ENCODE assay signal across 8 cellular contexts in genomic region chr5:128083033-128083810, GRCh38. TPM values are rescaled to one million over a fixed set of nuclear protein-coding genes. Genes with fewer than 3 reads are reported as not detected.
DNase-seq lines count a peak whose midpoint lies in the region; TF ChIP-seq lines count a peak whose summit lies in the region.

SLC12A2 (plus strand) TSS chr5:128083766; CDS start chr5:128083955, 189 bp downstream.

- peak within 1 kb of the TSS; percentile 63 for H3K9ac ChIP-seq in Loucy (ENCODE audit: low read depth, low read length, poor library complexity, severe bottlenecking)

- H3K27me3 ChIP-seq in H7 (ENCODE audit: control insufficient read depth, insufficient read depth, low read length) (peaks cover 27% of the 10 kb centered on the region), Loucy (ENCODE audit: insufficient read depth, low read length, poor library complexity, severe bottlenecking) (no peaks in the 10 kb centered on the region)

- peaks cover 60% of the 10 kb centered on the region for H3K4me1 Mint-ChIP-seq in nephron progenitor cell
- peaks cover 62% of the 10 kb centered on the region for H3K4me1 Mint-ChIP-seq in stimulated activated naive CD8-positive, alpha-beta T cell treated with anti-CD3 and anti-CD28 coated beads, Interleukin-15, Interleukin-2, amounts not matched to agents 100 ng/mL and 50 ng/mL, for 24 hours (ENCODE audit: low read depth)

- DNase-seq in ELR (ENCODE audit: low read depth) (peak; percentile 97), H7 (peak; percentile 88), SHP77 treated with DMSO at 0.1 percent for 48 hours (lab: John Stamatoyannopoulos, UW) (peak; percentile 62), fibroblast of the conjunctiva (ENCODE audit: low read depth) (peak; percentile 93), nephron progenitor cell (peak; percentile 86)
- DNase-seq in activated effector memory CD4-positive, alpha-beta T cell treated with anti-CD3 and anti-CD28 coated beads, Interleukin-2, amount 50 U/mL, for 16 hours: peak; percentile 96

- H3K36me3 ChIP-seq in H7 (replicated peaks; ENCODE audit: control insufficient read depth, insufficient read depth, low read length) (no peaks in the 10 kb centered on the region), Loucy (ENCODE audit: insufficient read depth, low read length) (no peaks in the 10 kb centered on the region)

- H2AFZ ChIP-seq in Loucy (ENCODE audit: low read length): peak within 1 kb of the TSS; percentile 85

- peaks cover 12% of the 10 kb centered on the region for H4K20me1 ChIP-seq in Loucy (ENCODE audit: insufficient read depth, low read length, poor library complexity, severe bottlenecking)

- no peaks in the 10 kb centered on the region for H3K9me3 ChIP-seq in Loucy (ENCODE audit: insufficient read depth, low read depth, low read length)

- H3K27ac Mint-ChIP-seq in nephron progenitor cell: peak within 1 kb of the TSS; percentile 96
- H3K27ac Mint-ChIP-seq in stimulated activated naive CD8-positive, alpha-beta T cell treated with anti-CD3 and anti-CD28 coated beads, Interleukin-15, Interleukin-2, amounts not matched to agents 100 ng/mL and 50 ng/mL, for 24 hours: peak within 1 kb of the TSS; percentile 96

- peaks cover 13% of the 10 kb centered on the region for H3K79me2 ChIP-seq in Loucy (ENCODE audit: insufficient read depth, low read length)

- no peaks in the 10 kb centered on the region for H3K9me3 Mint-ChIP-seq in nephron progenitor cell
- no peaks in the 10 kb centered on the region for H3K9me3 Mint-ChIP-seq in stimulated activated naive CD8-positive, alpha-beta T cell treated with anti-CD3 and anti-CD28 coated beads, Interleukin-15, Interleukin-2, amounts not matched to agents 100 ng/mL and 50 ng/mL, for 24 hours

- H3K4me1 ChIP-seq in Loucy (ENCODE audit: insufficient read depth, low read length, poor library complexity, severe bottlenecking): peaks cover 18% of the 10 kb centered on the region

- H3K9me2 ChIP-seq in Loucy (replicated peaks; ENCODE audit: low read depth, low read length): no peaks in the 10 kb centered on the region

- TF ChIP-seq CTCF in Loucy (conservative IDR thresholded peaks at IDR 0.05; ENCODE audit: low read length) (no peak), nephron progenitor cell (IDR thresholded peaks at IDR 0.05) (no peak)

- peaks cover 13% of the 10 kb centered on the region for H3K36me3 Mint-ChIP-seq in nephron progenitor cell (ENCODE audit: low read depth)
- H3K36me3 Mint-ChIP-seq in stimulated activated naive CD8-positive, alpha-beta T cell treated with anti-CD3 and anti-CD28 coated beads, Interleukin-15, Interleukin-2, amounts not matched to agents 100 ng/mL and 50 ng/mL, for 24 hours (ENCODE audit: low read depth): peaks cover 23% of the 10 kb centered on the region

- peak within 1 kb of the TSS; percentile 87 for H3K4me2 ChIP-seq in Loucy (ENCODE audit: low read depth, low read length, poor library complexity, severe bottlenecking)

- no peaks in the 10 kb centered on the region for H3F3A ChIP-seq in Loucy (ENCODE audit: low read depth)

- H3K4me3 ChIP-seq in H7 (ENCODE audit: insufficient read depth, low read depth, low read length) (peak within 1 kb of the TSS; percentile 88), Loucy (ENCODE audit: low read length, poor library complexity, severe bottlenecking) (peak within 1 kb of the TSS; percentile 77)

- peak within 1 kb of the TSS; percentile 91 for H3K4me3 Mint-ChIP-seq in nephron progenitor cell
- peak within 1 kb of the TSS; percentile 91 for H3K4me3 Mint-ChIP-seq in stimulated activated naive CD8-positive, alpha-beta T cell treated with anti-CD3 and anti-CD28 coated beads, Interleukin-15, Interleukin-2, amounts not matched to agents 100 ng/mL and 50 ng/mL, for 24 hours

- H3K27me3 Mint-ChIP-seq in nephron progenitor cell (ENCODE audit: low read depth, poor library complexity): peaks cover 2% of the 10 kb centered on the region
- no peaks in the 10 kb centered on the region for H3K27me3 Mint-ChIP-seq in stimulated activated naive CD8-positive, alpha-beta T cell treated with anti-CD3 and anti-CD28 coated beads, Interleukin-15, Interleukin-2, amounts not matched to agents 100 ng/mL and 50 ng/mL, for 24 hours

RNA-seq across cellular contexts. Expression of gene SLC12A2, which starts in this region (rescaled TPM):
- 5.4 and 6.5 TPM in 2 replicates for total RNA-seq in H7 (2014; rRNA removed; shearing (Covaris generic))

Comparison
In these comparisons a context has a peak if more than half of its experiments do, and no peak if none do; other contexts are left out.
1. Peak in every context shown above with its lines: DNase-seq and H3K4me3 ChIP-seq.